8 cellular contexts compared by ENCODE assay signal in the genomic region with DNA sequence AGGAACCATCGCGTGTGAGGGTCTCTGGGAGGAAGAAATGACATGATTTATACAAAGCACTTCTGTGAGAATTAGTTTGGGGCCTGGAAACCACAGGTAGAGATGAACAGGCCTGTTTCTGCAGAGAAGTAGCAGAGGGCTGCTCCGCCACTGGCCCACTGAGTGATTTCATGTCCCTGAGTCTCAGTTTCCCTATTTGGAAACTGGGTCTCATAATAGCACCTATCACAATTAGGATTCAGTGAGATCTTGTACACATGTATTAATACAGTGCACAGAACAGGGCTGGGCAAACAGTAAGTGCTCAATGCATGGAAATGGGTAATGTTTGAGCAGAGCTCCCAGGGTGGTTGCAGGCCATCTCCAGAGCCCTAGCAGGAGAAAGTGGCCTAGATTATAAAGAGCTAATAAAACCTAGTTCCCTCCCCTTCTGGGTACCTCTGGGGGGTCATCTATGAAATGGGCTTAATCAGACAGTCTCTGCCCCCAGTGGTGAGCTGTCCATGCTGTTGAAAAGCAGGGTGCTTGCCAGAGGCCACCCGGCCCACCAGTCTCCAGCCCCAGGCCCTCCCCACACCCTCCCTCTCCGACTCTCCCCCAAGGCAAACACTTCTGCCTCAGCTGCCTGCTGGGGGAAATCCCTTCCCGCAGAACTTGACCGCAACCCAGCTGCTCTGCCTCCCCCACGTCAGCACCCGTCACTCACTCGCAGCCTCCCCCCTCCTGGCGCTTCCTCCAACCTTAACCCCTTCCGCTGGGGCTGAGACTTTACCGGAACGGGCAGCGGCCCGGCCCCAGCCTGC. TPM values are rescaled to one million over a fixed set of nuclear protein-coding genes. Genes with fewer than 3 reads are reported as not detected.
DNase-seq lines count a peak whose midpoint lies in the region; ATAC-seq, FAIRE-seq and TF ChIP-seq lines count a peak whose summit lies in the region.

No MANE protein-coding gene starts in this region.

- peaks cover 61% of the 10 kb centered on the region for H3K4me1 ChIP-seq in HepG2 (ENCODE audit: insufficient read depth, low read length)

- no peak for TF ChIP-seq RAD21 in HepG2 (CRISPR knock-in tag; IDR thresholded peaks at IDR 0.05)

- in situ Hi-C loops in HepG2 (cut with HindIII; ENCODE audit: extremely low pct_ligation_motif_present, low pct_unique_long_range_greater_than_20kb) = no loop called here

- TF ChIP-seq EP300 in HepG2 (IDR thresholded peaks at IDR 0.05; ENCODE audit: low read depth in 2 of 2, low read length in 2 of 2) (no peak), HepG2 (CRISPR knock-in tag; IDR thresholded peaks at IDR 0.05; ENCODE audit: borderline replicate concordance) (peak; percentile 45; the same call in 1 of the 2 replicates)

- no peaks in the 10 kb centered on the region; a peak in 1 of 5 replicates for H3K27me3 ChIP-seq in HepG2 (ENCODE audit: control insufficient read depth in 1 of 2, insufficient read depth in 2 of 2, low read length in 2 of 2)

- FAIRE-seq in HepG2 (lab: Jason Lieb, UNC) = no peak

- DNase-seq in NCI-H2107 (lab: John Stamatoyannopoulos, UW) (peak; percentile 48), choroid plexus epithelial cell (ENCODE audit: low read depth) (peak; percentile 99), HepG2 (ENCODE audit: low spot score) (peak; percentile 50), ecto neural progenitor cell (ENCODE audit: low spot score) (no peak)
- DNase-seq in activated CD4-positive, CD25-positive, alpha-beta regulatory T cell treated with anti-CD3 and anti-CD28 coated beads, Interleukin-2, amount 50 U/mL, for 72 hours = peak; percentile 94
- peak; percentile 90 for DNase-seq in stimulated activated CD4-positive, alpha-beta T cell treated with anti-CD3 and anti-CD28 coated beads, Interleukin-4, amount 100 ng/mL, for 1 hour

- POLR2A ChIA-PET in HepG2 (lab: Yijun Ruan, JAX) = interaction anchor here (0.7 to 2.1 kb wide), 7 partner anchors 12 to 58 kb away, joined by 3 to 9 read pairs (median 4); no protein-coding TSS in a partner anchor

- WGBS in HepG2 (ENCODE audit: low lambda C conversion rate) = 62% methylated on average over 14 of the region's 16 CpGs

- H3K36me3 ChIP-seq in HepG2 (replicated peaks in 1 of 2; ENCODE audit: control insufficient read depth in 1 of 2, insufficient read depth in 2 of 2, low read length in 2 of 2) = peaks cover 5 to 18% of the 10 kb centered on the region in 2 experiments; a peak in 4 of 5 replicates

- no peak for TF ChIP-seq POLR2A in HepG2 (IDR thresholded peaks at IDR 0.05; ENCODE audit: insufficient read depth in 1 of 2, low read depth in 2 of 2, low read length in 2 of 2)

- H3K4me3 ChIP-seq in choroid plexus epithelial cell (ENCODE audit: low read depth, low read length) (peak overlapping the region; percentile 52), HepG2 (replicated peaks in 1 of 3; ENCODE audit: insufficient read depth in 1 of 3, low read depth in 2 of 3, low read length in 3 of 3) (no peak overlapping the region)

- H3K27ac ChIP-seq in HepG2 (ENCODE audit: extremely low read length, insufficient read depth, low read length) = peak overlapping the region; percentile 29

- H3K9ac ChIP-seq in HepG2 (ENCODE audit: insufficient read depth, low read depth, low read length) = 0 out of 2 replicates have a peak overlapping the region, but pooled peaks have one; percentile 3

- peak; percentile 65 for ATAC-seq in GM18498 (IDR thresholded peaks at IDR 0.05; ENCODE audit: unreplicated experiment)
- ATAC-seq in HG02798 (IDR thresholded peaks at IDR 0.05; ENCODE audit: poor library complexity, unreplicated experiment) = peak; percentile 80
- ATAC-seq in HepG2 = peak; percentile 31

- H4K20me1 ChIP-seq in HepG2 (ENCODE audit: insufficient read depth, low read length) = no peaks in the 10 kb centered on the region

- intact Hi-C loops in HepG2 (cut with micrococcal nuclease; ENCODE audit: unreplicated experiment) = no loop called here

- H3K9me3 ChIP-seq in HepG2 (ENCODE audit: low read length) = no peaks in the 10 kb centered on the region

- no peak overlapping the region for H2AFZ ChIP-seq in HepG2 (ENCODE audit: low read length)

- TF ChIP-seq CTCF in choroid plexus epithelial cell (conservative IDR thresholded peaks at IDR 0.05; ENCODE audit: low read depth, low read length) (peak; percentile 30), HepG2 (CRISPR knock-in tag; IDR thresholded peaks at IDR 0.05) (no peak)

- peaks cover 16% of the 10 kb centered on the region for H3K79me2 ChIP-seq in HepG2 (ENCODE audit: insufficient read depth, low read length)

- peak overlapping the region; percentile 44; the same call in 1 of the 2 replicates for H3K4me2 ChIP-seq in HepG2 (ENCODE audit: low read depth, low read length)

- BruUV-seq in HepG2 (replicated peaks; lab: Mats Ljungman, UMichigan) = no TSS peak

- CTCF ChIA-PET in HepG2 (lab: Yijun Ruan, JAX; ENCODE audit: low intra/inter-chr PET ratio, low total read pairs) = no interaction called here

RNA-seq across cellular contexts. Expression of a gene that starts 4.5 kb away (rescaled TPM):
- 2.0 and 4.0 TPM in 2 replicates for total RNA-seq in HepG2 (2016; rRNA removed; fragmentation: Illumina TruSeq; extraction: Trizol)
- total RNA-seq in HepG2 (2016; cell fraction: cytosol; rRNA removed; fragmentation: Illumina TruSeq; extraction: Trizol; ENCODE audit: low read depth) = 4.5 and 8.9 TPM in 2 replicates
- total RNA-seq in HepG2 (2016; cell fraction: insoluble cytoplasmic fraction; rRNA removed; fragmentation: Illumina TruSeq; extraction: Trizol) = 1.9 and 4.2 TPM in 2 replicates
- 8.2 and 10.1 TPM in 2 replicates for total RNA-seq in HepG2 (2016; cell fraction: membrane; rRNA removed; fragmentation: Illumina TruSeq; extraction: Trizol)
- total RNA-seq in HepG2 (2016; cell fraction: nucleus; rRNA removed; fragmentation: Illumina TruSeq; extraction: Trizol) = 3.1 and 4.6 TPM in 2 replicates
- 2.3 and 2.6 TPM in 2 replicates for polyA plus RNA-seq in HepG2 (2011; rRNA removed)
- polyA plus RNA-seq in HepG2 (2011; cell fraction: cytosol; rRNA removed) = 1.8 and 3.4 TPM in 2 replicates
- 23.1 and 29.5 TPM in 2 replicates for polyA plus RNA-seq in HepG2 (2011; cell fraction: nucleus; rRNA removed)
- 6.8 and 9.9 TPM in 2 replicates for polyA plus RNA-seq in HepG2 (2012)
- 13.0 TPM in 2 replicates for polyA plus RNA-seq in HepG2 (2016; cell fraction: cytosol; fragmentation: Illumina TruSeq; extraction: Trizol; ENCODE audit: low read depth)
- polyA plus RNA-seq in HepG2 (2016; cell fraction: insoluble cytoplasmic fraction; fragmentation: Illumina TruSeq; extraction: Trizol; ENCODE audit: low read depth) = 8.2 and 12.0 TPM in 2 replicates
- polyA plus RNA-seq in HepG2 (2016; cell fraction: membrane; fragmentation: Illumina TruSeq; extraction: Trizol; ENCODE audit: low read depth) = 18.9 and 20.6 TPM in 2 replicates
- polyA plus RNA-seq in HepG2 (2016; cell fraction: nucleus; fragmentation: Illumina TruSeq; extraction: Trizol; ENCODE audit: insufficient read depth, low read depth) = 17.9 and 18.7 TPM in 2 replicates
- 5.3 and 5.6 TPM in 2 replicates for polyA minus RNA-seq in HepG2 (2011; rRNA and poly(A)+ RNA removed; ENCODE audit: low replicate concordance)
- polyA minus RNA-seq in HepG2 (2011; cell fraction: cytosol; rRNA and poly(A)+ RNA removed) = 4.7 and 5.7 TPM in 2 replicates
- polyA minus RNA-seq in HepG2 (2011; cell fraction: nucleus; rRNA and poly(A)+ RNA removed) = 3.2 and 4.1 TPM in 2 replicates

RNA-seq across cellular contexts. Expression of a gene that starts 24.7 kb away (rescaled TPM):
- 1.1 and 1.8 TPM in 2 replicates for total RNA-seq in HepG2 (2016; rRNA removed; fragmentation: Illumina TruSeq; extraction: Trizol)
- total RNA-seq in HepG2 (2016; cell fraction: cytosol; rRNA removed; fragmentation: Illumina TruSeq; extraction: Trizol; ENCODE audit: low read depth) = 0.81 and 0.97 TPM in 2 replicates
- total RNA-seq in HepG2 (2016; cell fraction: insoluble cytoplasmic fraction; rRNA removed; fragmentation: Illumina TruSeq; extraction: Trizol) = 0.91 and 1.8 TPM in 2 replicates
- total RNA-seq in HepG2 (2016; cell fraction: membrane; rRNA removed; fragmentation: Illumina TruSeq; extraction: Trizol) = 1.1 and 1.2 TPM in 2 replicates
- total RNA-seq in HepG2 (2016; cell fraction: nucleus; rRNA removed; fragmentation: Illumina TruSeq; extraction: Trizol) = 1.6 and 2.7 TPM in 2 replicates
- polyA plus RNA-seq in HepG2 (2011; rRNA removed) = 2.6 and 4.3 TPM in 2 replicates
- 1.4 and 2.1 TPM in 2 replicates for polyA plus RNA-seq in HepG2 (2011; cell fraction: cytosol; rRNA removed)
- polyA plus RNA-seq in HepG2 (2011; cell fraction: nucleus; rRNA removed) = 13.9 and 14.3 TPM in 2 replicates
- polyA plus RNA-seq in HepG2 (2012) = 1.8 and 2.3 TPM in 2 replicates
- 0.87 and 0.89 TPM in 2 replicates for polyA plus RNA-seq in HepG2 (2016; cell fraction: cytosol; fragmentation: Illumina TruSeq; extraction: Trizol; ENCODE audit: low read depth)
- 1.1 and 1.9 TPM in 2 replicates for polyA plus RNA-seq in HepG2 (2016; cell fraction: insoluble cytoplasmic fraction; fragmentation: Illumina TruSeq; extraction: Trizol; ENCODE audit: low read depth)
- 0.50 and 0.61 TPM in 2 replicates for polyA plus RNA-seq in HepG2 (2016; cell fraction: membrane; fragmentation: Illumina TruSeq; extraction: Trizol; ENCODE audit: low read depth)
- polyA plus RNA-seq in HepG2 (2016; cell fraction: nucleus; fragmentation: Illumina TruSeq; extraction: Trizol; ENCODE audit: insufficient read depth, low read depth) = 4.5 and 5.6 TPM in 2 replicates
- polyA minus RNA-seq in HepG2 (2011; rRNA and poly(A)+ RNA removed; ENCODE audit: low replicate concordance) = 0.33 and 11.2 TPM in 2 replicates
- polyA minus RNA-seq in HepG2 (2011; cell fraction: cytosol; rRNA and poly(A)+ RNA removed) = 1.4 and 2.2 TPM in 2 replicates
- 3.9 and 5.8 TPM in 2 replicates for polyA minus RNA-seq in HepG2 (2011; cell fraction: nucleus; rRNA and poly(A)+ RNA removed)

RNA-seq across cellular contexts. Expression of a gene that starts 54.1 kb away (rescaled TPM):
- not detected in 2 replicates for total RNA-seq in HepG2 (2016; rRNA removed; fragmentation: Illumina TruSeq; extraction: Trizol)
- not detected in 2 replicates for total RNA-seq in HepG2 (2016; cell fraction: cytosol; rRNA removed; fragmentation: Illumina TruSeq; extraction: Trizol; ENCODE audit: low read depth)
- not detected in 2 replicates for total RNA-seq in HepG2 (2016; cell fraction: insoluble cytoplasmic fraction; rRNA removed; fragmentation: Illumina TruSeq; extraction: Trizol)
- not detected in 2 replicates for total RNA-seq in HepG2 (2016; cell fraction: membrane; rRNA removed; fragmentation: Illumina TruSeq; extraction: Trizol)
- total RNA-seq in HepG2 (2016; cell fraction: nucleus; rRNA removed; fragmentation: Illumina TruSeq; extraction: Trizol) = not detected in 2 replicates
- not detected in 2 replicates for polyA plus RNA-seq in HepG2 (2011; rRNA removed)
- not detected in 2 replicates for polyA plus RNA-seq in HepG2 (2011; cell fraction: cytosol; rRNA removed)
- polyA plus RNA-seq in HepG2 (2011; cell fraction: nucleus; rRNA removed) = not detected in 2 replicates
- polyA plus RNA-seq in HepG2 (2012) = not detected in 2 replicates
- not detected in 2 replicates for polyA plus RNA-seq in HepG2 (2016; cell fraction: cytosol; fragmentation: Illumina TruSeq; extraction: Trizol; ENCODE audit: low read depth)
- not detected in 2 replicates for polyA plus RNA-seq in HepG2 (2016; cell fraction: insoluble cytoplasmic fraction; fragmentation: Illumina TruSeq; extraction: Trizol; ENCODE audit: low read depth)
- not detected in 2 replicates for polyA plus RNA-seq in HepG2 (2016; cell fraction: membrane; fragmentation: Illumina TruSeq; extraction: Trizol; ENCODE audit: low read depth)
- polyA plus RNA-seq in HepG2 (2016; cell fraction: nucleus; fragmentation: Illumina TruSeq; extraction: Trizol; ENCODE audit: insufficient read depth, low read depth) = not detected in 2 replicates
- polyA minus RNA-seq in HepG2 (2011; rRNA and poly(A)+ RNA removed; ENCODE audit: low replicate concordance) = not detected in 2 replicates
- polyA minus RNA-seq in HepG2 (2011; cell fraction: cytosol; rRNA and poly(A)+ RNA removed) = not detected in 2 replicates
- polyA minus RNA-seq in HepG2 (2011; cell fraction: nucleus; rRNA and poly(A)+ RNA removed) = not detected in 2 replicates

RNA-seq across cellular contexts. Expression of a gene that starts 55.9 kb away (rescaled TPM):
- 30.6 and 51.2 TPM in 2 replicates for total RNA-seq in HepG2 (2016; rRNA removed; fragmentation: Illumina TruSeq; extraction: Trizol)
- total RNA-seq in HepG2 (2016; cell fraction: cytosol; rRNA removed; fragmentation: Illumina TruSeq; extraction: Trizol; ENCODE audit: low read depth) = 13.8 and 14.2 TPM in 2 replicates
- total RNA-seq in HepG2 (2016; cell fraction: insoluble cytoplasmic fraction; rRNA removed; fragmentation: Illumina TruSeq; extraction: Trizol) = 22.1 and 59.2 TPM in 2 replicates
- 23.6 and 25.3 TPM in 2 replicates for total RNA-seq in HepG2 (2016; cell fraction: membrane; rRNA removed; fragmentation: Illumina TruSeq; extraction: Trizol)
- total RNA-seq in HepG2 (2016; cell fraction: nucleus; rRNA removed; fragmentation: Illumina TruSeq; extraction: Trizol) = 82.3 and 107 TPM in 2 replicates
- polyA plus RNA-seq in HepG2 (2011; rRNA removed) = 62.7 and 68.0 TPM in 2 replicates
- polyA plus RNA-seq in HepG2 (2011; cell fraction: cytosol; rRNA removed) = 30.5 and 43.7 TPM in 2 replicates
- polyA plus RNA-seq in HepG2 (2011; cell fraction: nucleus; rRNA removed) = 347 and 430 TPM in 2 replicates
- 225 and 263 TPM in 2 replicates for polyA plus RNA-seq in HepG2 (2012)
- polyA plus RNA-seq in HepG2 (2016; cell fraction: cytosol; fragmentation: Illumina TruSeq; extraction: Trizol; ENCODE audit: low read depth) = 20.9 and 22.6 TPM in 2 replicates
- 55.5 and 77.0 TPM in 2 replicates for polyA plus RNA-seq in HepG2 (2016; cell fraction: insoluble cytoplasmic fraction; fragmentation: Illumina TruSeq; extraction: Trizol; ENCODE audit: low read depth)
- 33.0 and 38.0 TPM in 2 replicates for polyA plus RNA-seq in HepG2 (2016; cell fraction: membrane; fragmentation: Illumina TruSeq; extraction: Trizol; ENCODE audit: low read depth)
- 426 and 433 TPM in 2 replicates for polyA plus RNA-seq in HepG2 (2016; cell fraction: nucleus; fragmentation: Illumina TruSeq; extraction: Trizol; ENCODE audit: insufficient read depth, low read depth)
- 67.0 TPM in 1 of 2 replicates, not detected in the other for polyA minus RNA-seq in HepG2 (2011; rRNA and poly(A)+ RNA removed; ENCODE audit: low replicate concordance)
- polyA minus RNA-seq in HepG2 (2011; cell fraction: cytosol; rRNA and poly(A)+ RNA removed) = 53.4 and 68.9 TPM in 2 replicates
- polyA minus RNA-seq in HepG2 (2011; cell fraction: nucleus; rRNA and poly(A)+ RNA removed) = 37.1 and 45.6 TPM in 2 replicates
